In the genomic region with DNA sequence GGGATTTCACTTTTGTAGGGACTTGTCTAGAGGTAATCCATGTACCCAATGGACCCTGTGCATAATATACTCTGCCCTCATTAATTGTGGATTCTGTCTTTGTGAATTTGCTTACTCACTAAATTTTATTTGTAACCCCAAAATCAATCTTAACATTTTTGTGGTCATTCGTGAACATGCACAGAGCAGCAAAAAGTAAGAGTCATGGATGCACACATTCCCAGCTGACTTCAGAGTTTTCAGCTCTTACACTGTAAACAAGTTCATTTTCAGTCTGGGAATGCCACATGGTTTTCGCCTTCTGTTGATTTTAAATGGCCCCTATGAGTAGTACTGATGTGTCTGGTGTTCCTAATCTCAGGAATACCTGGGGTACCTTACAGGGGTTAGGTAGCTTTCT, we compare ENCODE assay signal across 25 cellular contexts. TPM values are rescaled to one million over a fixed set of nuclear protein-coding genes. Genes with fewer than 3 reads are reported as not detected.
A peak's percentile ranks its signal among the peaks of the same experiment; 100 is the strongest.
DNase-seq lines count a peak whose midpoint lies in the region; TF ChIP-seq lines count a peak whose summit lies in the region.
"Had no signal": no experiment of that assay in that cellular context is flagged by ENCODE, and none has a peak within 500 bp of the region (broad histone marks: within the 10 kb centered on the region; RNA-seq: fewer than 3 reads in every experiment).

No MANE protein-coding gene starts in this region.

- peaks cover 84% of the 10 kb centered on the region for H3K36me3 ChIP-seq in left ventricle myocardium inferior
- H3K36me3 ChIP-seq: ovary had no signal

- intact Hi-C loops in left ventricle myocardium inferior (cut with micrococcal nuclease) = no loop called here

- no peak overlapping the region for H3K27ac ChIP-seq in left ventricle myocardium inferior (replicated peaks)
- H3K27ac ChIP-seq: ascending aorta, ovary, SJCRH30 had no signal

- H3K4me1 ChIP-seq in left ventricle myocardium inferior = peaks cover 57% of the 10 kb centered on the region
- H3K4me1 ChIP-seq: SJCRH30 had no signal

- no peak overlapping the region for H3K4me3 ChIP-seq in left ventricle myocardium inferior
- H3K4me3 ChIP-seq: ascending aorta, heart right ventricle, ovary, SJCRH30 had no signal

- no peak for TF ChIP-seq CTCF in left ventricle myocardium inferior (IDR thresholded peaks at IDR 0.05; ENCODE audit: borderline replicate concordance)

- H3K27me3 ChIP-seq in left ventricle myocardium inferior (ENCODE audit: low read depth) = no peaks in the 10 kb centered on the region
- H3K27me3 ChIP-seq: ascending aorta, heart right ventricle, ovary, SJCRH30 had no signal

- DNase-seq in AG08396 (ENCODE audit: low spot score) (peak; percentile 58), HCEC 1CT (peak; percentile 50), astrocyte of the hippocampus (ENCODE audit: low read depth, low spot score) (peak; percentile 66), myocyte (ENCODE audit: low read depth) (peak; percentile 27), NCI-H1417 treated with DMSO at 0.1 percent for 48 hours (lab: John Stamatoyannopoulos, UW) (no peak), left ventricle myocardium inferior (no peak), globus pallidus (ENCODE audit: low spot score) (no peak), NCI-H748 (lab: John Stamatoyannopoulos, UW; ENCODE audit: unreplicated experiment) (no peak)
- DNase-seq: ACHN; activated CD4-positive, alpha-beta T cell treated with anti-CD3 and anti-CD28 coated beads for 36 hours; activated naive CD4-positive, alpha-beta T cell treated with anti-CD3 and anti-CD28 coated beads, Interleukin-2, amount 50 U/mL, for 16 hours; CD8-positive, alpha-beta memory T cell; DMS153; GF-D8; natural killer cell; NCI-H1436; NCI-H524; ovary; SJCRH30; stimulated activated CD8-positive, alpha-beta memory T cell treated with anti-CD3 and anti-CD28 coated beads, Interleukin-4, amount 100 ng/mL, for 48 hours; T-helper 1 cell; trophoblast cell had no signal

- no peaks in the 10 kb centered on the region for H3K9me3 ChIP-seq in left ventricle myocardium inferior (replicated peaks)
- H3K9me3 ChIP-seq: ascending aorta, heart right ventricle, ovary, SJCRH30 had no signal

RNA-seq across cellular contexts. Expression of gene TAC4, which starts 24.3 kb away (rescaled TPM):
- total RNA-seq in myocyte = not detected in 2 replicates
- polyA plus RNA-seq in myocyte (2012) = 0.21 TPM
- total RNA-seq in left ventricle myocardium inferior = 0.44 TPM
- total RNA-seq: activated CD4-positive, alpha-beta T cell treated with anti-CD3 and anti-CD28 coated beads for 36 hours; ascending aorta; CD8-positive, alpha-beta memory T cell; chondrocyte; natural killer cell; ovary; SJCRH30 had no signal
- polyA plus RNA-seq: CD8-positive, alpha-beta memory T cell; heart right ventricle; ovary had no signal

RNA-seq across cellular contexts. Expression of gene KAT7, which starts 35.1 kb away (rescaled TPM):
- total RNA-seq in myocyte = 28.5 and 34.9 TPM in 2 replicates
- 22.3 TPM for polyA plus RNA-seq in myocyte (2012)
- 52.6 TPM for total RNA-seq in left ventricle myocardium inferior

RNA-seq across cellular contexts. Expression of gene FAM117A, which starts 59.7 kb away (rescaled TPM):
- total RNA-seq in myocyte (21.0 and 27.9 TPM in 2 replicates), left ventricle myocardium inferior (12.8 TPM)
- 5.4 TPM for polyA plus RNA-seq in myocyte (2012)

Comparison
In these comparisons a context has a peak if more than half of its experiments do, and no peak if none do; other contexts are left out.
1. DNase-seq: peak in AG08396 (single experiment), HCEC 1CT (single experiment), astrocyte of the hippocampus (single experiment) and myocyte (single experiment); none in NCI-H1417 treated with DMSO at 0.1 percent for 48 hours (single experiment), left ventricle myocardium inferior (single experiment), globus pallidus (single experiment) and NCI-H748 (single experiment).